In the genomic region with DNA sequence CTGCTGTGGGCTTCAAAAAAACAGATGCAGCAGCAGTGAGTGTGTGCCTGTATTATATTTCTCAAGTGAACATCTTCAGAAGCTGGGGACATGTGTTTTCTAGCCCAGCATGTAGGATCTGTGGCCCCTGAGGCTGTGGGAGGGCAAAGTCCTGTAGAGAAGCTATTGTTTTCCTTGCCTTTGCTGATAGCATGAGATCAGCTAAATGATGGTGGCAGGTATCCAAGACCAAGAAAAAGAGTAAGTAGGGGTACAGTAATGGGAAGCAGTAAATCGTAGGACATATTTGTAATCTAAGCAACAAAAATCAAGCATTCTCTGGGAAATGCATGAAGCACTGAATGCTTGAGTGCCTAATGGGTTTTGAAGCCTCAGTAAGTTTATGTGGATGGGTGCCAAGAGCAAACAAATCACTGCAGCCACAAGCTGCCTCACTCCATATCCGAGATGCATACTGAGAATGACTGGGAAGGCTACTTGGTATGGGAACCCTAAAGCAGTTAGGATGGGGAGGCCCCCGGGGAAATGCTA, we compare ENCODE assay signal across 1 cellular context.
TF ChIP-seq lines count a peak whose summit lies in the region.

No MANE protein-coding gene starts in this region.

TF ChIP-seq in HEK293, 187 proteins besides CTCF, POLR2A, EP300 and RAD21 (continued from another document):
- no peak for TF ChIP-seq ZNF138 (tag by site-specific recombination; IDR thresholded peaks at IDR 0.05; ENCODE audit: borderline replicate concordance)
- TF ChIP-seq, protein P1, sequence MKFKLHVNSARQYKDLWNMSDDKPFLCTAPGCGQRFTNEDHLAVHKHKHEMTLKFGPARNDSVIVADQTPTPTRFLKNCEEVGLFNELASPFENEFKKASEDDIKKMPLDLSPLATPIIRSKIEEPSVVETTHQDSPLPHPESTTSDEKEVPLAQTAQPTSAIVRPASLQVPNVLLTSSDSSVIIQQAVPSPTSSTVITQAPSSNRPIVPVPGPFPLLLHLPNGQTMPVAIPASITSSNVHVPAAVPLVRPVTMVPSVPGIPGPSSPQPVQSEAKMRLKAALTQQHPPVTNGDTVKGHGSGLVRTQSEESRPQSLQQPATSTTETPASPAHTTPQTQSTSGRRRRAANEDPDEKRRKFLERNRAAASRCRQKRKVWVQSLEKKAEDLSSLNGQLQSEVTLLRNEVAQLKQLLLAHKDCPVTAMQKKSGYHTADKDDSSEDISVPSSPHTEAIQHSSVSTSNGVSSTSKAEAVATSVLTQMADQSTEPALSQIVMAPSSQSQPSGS (tag by site-specific recombination; IDR thresholded peaks at IDR 0.05; ENCODE audit: low read depth): peak; percentile 46; the same call in 1 of the 2 replicates
- peak; percentile 90 for TF ChIP-seq ZEB2 (tag by site-specific recombination; IDR thresholded peaks at IDR 0.05)
- TF ChIP-seq ZNF610 (tag by site-specific recombination; IDR thresholded peaks at IDR 0.05; ENCODE audit: borderline replicate concordance): peak; percentile 77; the same call in 1 of the 2 replicates
- TF ChIP-seq ZNF514 (tag by site-specific recombination; IDR thresholded peaks at IDR 0.05): no peak
- no peak for TF ChIP-seq ZNF747 (tag by site-specific recombination; IDR thresholded peaks at IDR 0.05)
- TF ChIP-seq ZFP3 (tag by site-specific recombination; IDR thresholded peaks at IDR 0.05; ENCODE audit: low read depth): 0 out of 2 replicates have a peak, but pooled peaks have one; percentile 26
- peak; percentile 59; the same call in 1 of the 2 replicates for TF ChIP-seq GLI2 (tag by site-specific recombination; IDR thresholded peaks at IDR 0.05; ENCODE audit: borderline replicate concordance, low read depth)
- TF ChIP-seq ZNF600 (tag by site-specific recombination; IDR thresholded peaks at IDR 0.05): peak; percentile 42; the same call in 1 of the 2 replicates
TF ChIP-seq in HEK293: peak in this region for 57.
